7 cellular contexts compared by ENCODE assay signal in genomic region chr11:122656073-122656630, GRCh38. TPM values are rescaled to one million over a fixed set of nuclear protein-coding genes. Genes with fewer than 3 reads are reported as not detected.
DNase-seq lines count a peak whose midpoint lies in the region; ATAC-seq lines count a peak whose summit lies in the region.

No MANE protein-coding gene starts in this region.

- peak overlapping the region; percentile 93 to 98 (median 96) for H3K4me3 Mint-ChIP-seq in naive B cell

- DNase-seq in NCI-H345 treated with DMSO at 0.1 percent for 48 hours (lab: John Stamatoyannopoulos, UW; ENCODE audit: unreplicated experiment) = peak; percentile 28
- DNase-seq in activated T-cell treated with anti-CD3 and anti-CD28 coated beads, Interleukin-2, amount 50 U/mL, for 1 hour = peak; percentile 65
- DNase-seq in naive B cell = no peak

- H3K27ac ChIP-seq in subcutaneous abdominal adipose tissue (ENCODE audit: low read depth, low read length) = peak overlapping the region; percentile 94

- H3K36me3 Mint-ChIP-seq in naive B cell = no peaks in the 10 kb centered on the region

- no peaks in the 10 kb centered on the region for H3K9me3 ChIP-seq in subcutaneous abdominal adipose tissue (ENCODE audit: control insufficient read depth in 5 of 5, low read length in 5 of 5)

- peak overlapping the region; percentile 78 to 95 (median 88) for H3K27ac Mint-ChIP-seq in naive B cell

- ATAC-seq in GM18858 (IDR thresholded peaks at IDR 0.05; ENCODE audit: unreplicated experiment) (peak; percentile 36), HG02870 (IDR thresholded peaks at IDR 0.05; ENCODE audit: unreplicated experiment) (peak; percentile 50), esophagus mucosa (peak; percentile 63), naive B cell (ENCODE audit: low read depth in 2 of 2) (peak; percentile 52 to 58)

- H3K9me3 Mint-ChIP-seq in naive B cell = no peaks in the 10 kb centered on the region

- peaks cover 12 to 21% (median 19%) of the 10 kb centered on the region in 3 donors for H3K27me3 Mint-ChIP-seq in naive B cell

- peaks cover 0 to 5% (median 0%) of the 10 kb centered on the region in 5 donors for H3K27me3 ChIP-seq in subcutaneous abdominal adipose tissue (ENCODE audit: control insufficient read depth in 5 of 5, insufficient read depth in 4 of 5, low read length in 5 of 5)

- H3K36me3 ChIP-seq in subcutaneous abdominal adipose tissue (ENCODE audit: control insufficient read depth in 5 of 5, insufficient read depth in 5 of 5, low read length in 5 of 5) = no peaks in the 10 kb centered on the region

- peaks cover 2 to 38% (median 17%) of the 10 kb centered on the region in 5 donors for H3K4me1 ChIP-seq in subcutaneous abdominal adipose tissue (ENCODE audit: control insufficient read depth in 5 of 5, insufficient read depth in 5 of 5, low read length in 5 of 5)

- peak overlapping the region in 4 of 5 donors; percentile 81 to 91 (median 87) for H3K4me3 ChIP-seq in subcutaneous abdominal adipose tissue (ENCODE audit: low read depth in 1 of 5, low read length in 5 of 5)

- peaks cover 15 to 46% (median 35%) of the 10 kb centered on the region in 3 donors for H3K4me1 Mint-ChIP-seq in naive B cell

- H3K9ac ChIP-seq in subcutaneous abdominal adipose tissue (ENCODE audit: low read length in 5 of 5) = peak overlapping the region; percentile 26 to 92 (median 83)

RNA-seq across cellular contexts. Expression of gene UBASH3B, which starts 0.6 kb away (rescaled TPM):
- total RNA-seq in esophagus mucosa = 13.9 TPM
- polyA plus RNA-seq in naive B cell (ENCODE audit: low read depth in 6 of 6) = 1 to 10 TPM; 2.2 to 5.5 (median 3.9) TPM
